Comparison of ENCODE assay signal across 21 cellular contexts in the genomic region with DNA sequence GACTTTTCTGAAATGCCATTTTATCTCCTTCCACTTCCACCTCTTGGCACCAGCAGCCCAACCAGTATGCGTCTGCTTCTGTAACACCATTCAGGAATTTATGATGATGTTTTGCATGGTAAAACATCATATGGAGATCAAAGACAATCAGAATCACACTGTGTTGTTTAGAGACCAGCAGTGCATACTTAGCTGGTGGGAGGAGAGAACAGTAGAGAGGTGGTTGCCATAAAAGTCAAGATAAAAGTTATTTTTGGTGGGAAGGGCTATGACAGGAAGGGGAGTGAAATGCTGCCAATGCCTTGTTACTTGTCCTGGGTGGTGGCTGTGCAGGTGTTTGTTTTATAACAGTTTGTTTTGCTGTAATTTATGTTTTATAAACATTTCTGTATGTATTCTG.
"Had no signal": no experiment of that assay in that cellular context is flagged by ENCODE, and none has a peak within 500 bp of the region (broad histone marks: within the 10 kb centered on the region; RNA-seq: fewer than 3 reads in every experiment).

No MANE protein-coding gene starts in this region.

- H3K4me2 ChIP-seq: neural progenitor cell had no signal

- H3K79me2 ChIP-seq: parathyroid adenoma had no signal

- H3K36me3 ChIP-seq: gastrocnemius medialis, neural progenitor cell, sigmoid colon, stomach, thyroid gland, vagina had no signal

- H3K4me3 ChIP-seq: gastrocnemius medialis, neural progenitor cell, sigmoid colon, stomach, thyroid gland, vagina had no signal

- H3K9ac ChIP-seq: neural progenitor cell, parathyroid adenoma had no signal

- H3K4me1 ChIP-seq: neural progenitor cell, parathyroid adenoma had no signal

- H2AFZ ChIP-seq: neural progenitor cell, parathyroid adenoma had no signal

- H3K27me3 ChIP-seq: gastrocnemius medialis, neural progenitor cell, sigmoid colon, stomach, thyroid gland, vagina had no signal

- DNase-seq: effector CD8-positive, alpha-beta T cell; endodermal cell; foreskin fibroblast; gastrocnemius medialis; head of caudate nucleus; hippocampal formation; mesenchymal stem cell; naive thymus-derived CD4-positive, alpha-beta T cell; sigmoid colon; stimulated activated CD4-positive, alpha-beta T cell treated with anti-CD3 and anti-CD28 coated beads, Interleukin-2, amount 100 ng/mL, for 24 hours; stimulated activated CD4-positive, alpha-beta T cell treated with anti-CD3 and anti-CD28 coated beads, Interleukin-4, amount 100 ng/mL, for 24 hours; stimulated activated naive CD4-positive, alpha-beta T cell treated with Interleukin-2 at 50 U/mL for 16 hours; stomach; thyroid gland; trophoblast cell had no signal

- H3K9me3 ChIP-seq: gastrocnemius medialis, sigmoid colon, stomach, thyroid gland, vagina had no signal

- ATAC-seq: esophagus mucosa; gastrocnemius medialis; naive thymus-derived CD4-positive, alpha-beta T cell; stimulated activated effector memory CD8-positive, alpha-beta T cell treated with anti-CD3 and anti-CD28 coated beads, Interleukin-12 subunit alpha, Interleukin-12 subunit beta, amount 100 ng/mL, for 72 hours had no signal

- H3K27ac ChIP-seq: epithelial cell of prostate, gastrocnemius medialis, neural progenitor cell, parathyroid adenoma, sigmoid colon, stomach, thyroid gland, vagina had no signal
